ENCODE assay signal across 1 cellular context in the genomic region with DNA sequence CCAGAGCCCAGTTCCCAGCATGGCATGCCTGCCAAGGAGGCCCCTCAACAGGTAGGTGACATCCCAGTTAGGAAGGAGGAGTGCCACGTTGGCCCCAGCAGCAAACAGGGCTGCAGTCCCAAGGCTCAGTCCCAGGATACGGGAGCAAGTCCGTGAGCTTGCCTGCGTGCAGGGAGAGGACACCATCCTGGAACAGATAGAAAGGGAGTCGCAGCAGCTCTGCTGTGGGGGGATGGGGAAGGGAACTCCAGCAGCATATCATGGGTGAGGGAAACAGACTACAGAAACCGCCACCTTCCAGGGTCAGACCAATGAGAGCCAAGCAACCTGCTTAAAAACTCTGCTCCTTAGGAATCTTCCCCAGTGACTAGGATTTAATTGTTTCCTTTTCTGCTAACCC.
TF ChIP-seq lines count a peak whose summit lies in the region.

No MANE protein-coding gene starts in this region.

TF ChIP-seq in GM23338, 12 proteins besides CTCF, POLR2A, EP300 and RAD21 (continued from another document):
- TF ChIP-seq, protein P1, sequence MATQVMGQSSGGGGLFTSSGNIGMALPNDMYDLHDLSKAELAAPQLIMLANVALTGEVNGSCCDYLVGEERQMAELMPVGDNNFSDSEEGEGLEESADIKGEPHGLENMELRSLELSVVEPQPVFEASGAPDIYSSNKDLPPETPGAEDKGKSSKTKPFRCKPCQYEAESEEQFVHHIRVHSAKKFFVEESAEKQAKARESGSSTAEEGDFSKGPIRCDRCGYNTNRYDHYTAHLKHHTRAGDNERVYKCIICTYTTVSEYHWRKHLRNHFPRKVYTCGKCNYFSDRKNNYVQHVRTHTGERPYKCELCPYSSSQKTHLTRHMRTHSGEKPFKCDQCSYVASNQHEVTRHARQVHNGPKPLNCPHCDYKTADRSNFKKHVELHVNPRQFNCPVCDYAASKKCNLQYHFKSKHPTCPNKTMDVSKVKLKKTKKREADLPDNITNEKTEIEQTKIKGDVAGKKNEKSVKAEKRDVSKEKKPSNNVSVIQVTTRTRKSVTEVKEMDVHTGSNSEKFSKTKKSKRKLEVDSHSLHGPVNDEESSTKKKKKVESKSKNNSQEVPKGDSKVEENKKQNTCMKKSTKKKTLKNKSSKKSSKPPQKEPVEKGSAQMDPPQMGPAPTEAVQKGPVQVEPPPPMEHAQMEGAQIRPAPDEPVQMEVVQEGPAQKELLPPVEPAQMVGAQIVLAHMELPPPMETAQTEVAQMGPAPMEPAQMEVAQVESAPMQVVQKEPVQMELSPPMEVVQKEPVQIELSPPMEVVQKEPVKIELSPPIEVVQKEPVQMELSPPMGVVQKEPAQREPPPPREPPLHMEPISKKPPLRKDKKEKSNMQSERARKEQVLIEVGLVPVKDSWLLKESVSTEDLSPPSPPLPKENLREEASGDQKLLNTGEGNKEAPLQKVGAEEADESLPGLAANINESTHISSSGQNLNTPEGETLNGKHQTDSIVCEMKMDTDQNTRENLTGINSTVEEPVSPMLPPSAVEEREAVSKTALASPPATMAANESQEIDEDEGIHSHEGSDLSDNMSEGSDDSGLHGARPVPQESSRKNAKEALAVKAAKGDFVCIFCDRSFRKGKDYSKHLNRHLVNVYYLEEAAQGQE (IDR thresholded peaks at IDR 0.05; ENCODE audit: unreplicated experiment) = no peak
- TF ChIP-seq NANOG (IDR thresholded peaks at IDR 0.05; ENCODE audit: borderline replicate concordance) = no peak
TF ChIP-seq in GM23338: peak in this region for 0.
